ENCODE assay signal across 9 cellular contexts in genomic region chr3:13375464-13375863, GRCh38. TPM values are rescaled to one million over a fixed set of nuclear protein-coding genes. Genes with fewer than 3 reads are reported as not detected.
"Had no signal": no experiment of that assay in that cellular context is flagged by ENCODE, and none has a peak within 500 bp of the region (broad histone marks: within the 10 kb centered on the region; RNA-seq: fewer than 3 reads in every experiment).

No MANE protein-coding gene starts in this region.

- H2AFZ ChIP-seq: GM23248 had no signal

- H3K9me3 ChIP-seq: HAP-1 had no signal

- H3K9ac ChIP-seq: GM23248 had no signal

- H3K4me1 ChIP-seq: HAP-1 had no signal

- H3K4me3 ChIP-seq: GM23248, HAP-1 had no signal

- ATAC-seq: HCT116 had no signal

- DNase-seq: GM23248, GOT3, H7, HFFc6, IMR-90, KBM-7 had no signal

- H3K27ac ChIP-seq: GM23248, HL-60 had no signal

RNA-seq across cellular contexts. Expression of gene NUP210, which starts 44.7 kb away (rescaled TPM):
- total RNA-seq: GM23248 had no signal
